8 cellular contexts compared by ENCODE assay signal in the genomic region with DNA sequence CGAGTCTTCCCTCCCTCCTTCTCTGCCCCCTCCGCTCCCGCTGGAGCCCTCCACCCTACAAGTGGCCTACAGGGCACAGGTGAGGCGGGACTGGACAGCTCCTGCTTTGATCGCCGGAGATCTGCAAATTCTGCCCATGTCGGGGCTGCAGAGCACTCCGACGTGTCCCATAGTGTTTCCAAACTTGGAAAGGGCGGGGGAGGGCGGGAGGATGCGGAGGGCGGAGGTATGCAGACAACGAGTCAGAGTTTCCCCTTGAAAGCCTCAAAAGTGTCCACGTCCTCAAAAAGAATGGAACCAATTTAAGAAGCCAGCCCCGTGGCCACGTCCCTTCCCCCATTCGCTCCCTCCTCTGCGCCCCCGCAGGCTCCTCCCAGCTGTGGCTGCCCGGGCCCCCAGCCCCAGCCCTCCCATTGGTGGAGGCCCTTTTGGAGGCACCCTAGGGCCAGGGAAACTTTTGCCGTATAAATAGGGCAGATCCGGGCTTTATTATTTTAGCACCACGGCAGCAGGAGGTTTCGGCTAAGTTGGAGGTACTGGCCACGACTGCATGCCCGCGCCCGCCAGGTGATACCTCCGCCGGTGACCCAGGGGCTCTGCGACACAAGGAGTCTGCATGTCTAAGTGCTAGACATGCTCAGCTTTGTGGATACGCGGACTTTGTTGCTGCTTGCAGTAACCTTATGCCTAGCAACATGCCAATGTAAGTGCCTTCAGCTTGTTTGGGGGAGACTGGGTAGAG. TPM values are rescaled to one million over a fixed set of nuclear protein-coding genes. Genes with fewer than 3 reads are reported as not detected.
A peak's percentile ranks its signal among the peaks of the same experiment; 100 is the strongest.
DNase-seq lines count a peak whose midpoint lies in the region; ATAC-seq and TF ChIP-seq lines count a peak whose summit lies in the region.

A gene (plus strand): TSS at position 497 of the 742 bp plus-strand sequence. CDS start 137 bp downstream, at position 634.

- H3K36me3 Mint-ChIP-seq in GM23338 (ENCODE audit: low read depth) = no peaks in the 10 kb centered on the region
- no peaks in the 10 kb centered on the region for H3K36me3 Mint-ChIP-seq in activated naive CD8-positive, alpha-beta T cell treated with anti-CD3 and anti-CD28 coated beads, Interleukin-2, amount 10 ng/mL, durations not matched to agents 7 days and 5 days
- no peaks in the 10 kb centered on the region for H3K36me3 Mint-ChIP-seq in progenitor cell of endocrine pancreas (ENCODE audit: insufficient read depth)

- H3K27ac ChIP-seq in AG04450 (ENCODE audit: low read depth, low read length) (peak within 1 kb of the TSS; percentile 98), GM23338 (ENCODE audit: low read depth) (no peak within 1 kb of the TSS)

- peaks cover 7% of the 10 kb centered on the region; the same call in 1 of the 2 replicates for H3K36me3 ChIP-seq in GM23338 (ENCODE audit: insufficient read depth)

- H4K20me1 ChIP-seq in GM23338 (replicated peaks; ENCODE audit: insufficient read depth) = no peaks in the 10 kb centered on the region

- POLR2A ChIA-PET in AG04450 (lab: Yijun Ruan, JAX) = interaction anchor here (0.6 to 13.1 kb wide), 25 partner anchors 8 to 472 kb away, joined by 3 to 450 read pairs (median 5); no protein-coding TSS in a partner anchor
- POLR2A ChIA-PET in activated naive CD8-positive, alpha-beta T cell treated with anti-CD3 and anti-CD28 coated beads, Interleukin-2, amount 10 ng/mL, durations not matched to agents 7 days and 5 days (lab: Charles Lee) = no interaction called here

- no peaks in the 10 kb centered on the region for H3F3A ChIP-seq in GM23338 (replicated peaks; ENCODE audit: low read depth)

- H3K9me3 Mint-ChIP-seq in GM23338 (no peaks in the 10 kb centered on the region), progenitor cell of endocrine pancreas (ENCODE audit: low read depth) (no peaks in the 10 kb centered on the region)
- H3K9me3 Mint-ChIP-seq in activated naive CD8-positive, alpha-beta T cell treated with anti-CD3 and anti-CD28 coated beads, Interleukin-2, amount 10 ng/mL, durations not matched to agents 7 days and 5 days = no peaks in the 10 kb centered on the region

- H3K27ac Mint-ChIP-seq in GM23338 (peak within 1 kb of the TSS; percentile 80; the same call in 1 of the 2 replicates), progenitor cell of endocrine pancreas (no peak within 1 kb of the TSS)
- no peak within 1 kb of the TSS for H3K27ac Mint-ChIP-seq in activated naive CD8-positive, alpha-beta T cell treated with anti-CD3 and anti-CD28 coated beads, Interleukin-2, amount 10 ng/mL, durations not matched to agents 7 days and 5 days

- H3K27me3 Mint-ChIP-seq in GM23338 (ENCODE audit: insufficient read depth, low read depth, poor library complexity) (peaks cover 16% of the 10 kb centered on the region), progenitor cell of endocrine pancreas (peaks cover 20% of the 10 kb centered on the region)
- H3K27me3 Mint-ChIP-seq in activated naive CD8-positive, alpha-beta T cell treated with anti-CD3 and anti-CD28 coated beads, Interleukin-2, amount 10 ng/mL, durations not matched to agents 7 days and 5 days = peaks cover 3% of the 10 kb centered on the region

- DNase-seq in AG04450 (ENCODE audit: low read depth, low spot score) (peak; percentile 98), GM23338 (ENCODE audit: low spot score) (peak; percentile 78), cardiac septum (ENCODE audit: low spot score) (no peak), progenitor cell of endocrine pancreas (ENCODE audit: low spot score, unreplicated experiment) (peak; percentile 31), NCI-H526 treated with DMSO at 0.1 percent for 48 hours (lab: John Stamatoyannopoulos, UW) (no peak)
- DNase-seq in activated naive CD8-positive, alpha-beta T cell treated with anti-CD3 and anti-CD28 coated beads, Interleukin-2, amount 10 ng/mL, durations not matched to agents 7 days and 5 days = peak; percentile 37
- DNase-seq in stimulated activated CD4-positive, alpha-beta T cell treated with anti-CD3 and anti-CD28 coated beads, Interleukin-4, amount 100 ng/mL, for 24 hours = no peak

- intact Hi-C loops in cardiac septum (cut with DNase I) = loop anchor here (2.0 kb wide), 1 partner anchor 98 kb away; no protein-coding TSS in a partner anchor

- H3K4me3 Mint-ChIP-seq in GM23338 (peak within 1 kb of the TSS; percentile 88), progenitor cell of endocrine pancreas (ENCODE audit: low read depth) (peak within 1 kb of the TSS; percentile 75)
- peak within 1 kb of the TSS; percentile 71 for H3K4me3 Mint-ChIP-seq in activated naive CD8-positive, alpha-beta T cell treated with anti-CD3 and anti-CD28 coated beads, Interleukin-2, amount 10 ng/mL, durations not matched to agents 7 days and 5 days

- no peaks in the 10 kb centered on the region for H3K9me3 ChIP-seq in AG04450 (ENCODE audit: control insufficient read depth, insufficient read depth, low read length)

- H2AFZ ChIP-seq in GM23338 = peak within 1 kb of the TSS; percentile 80

- H3K4me1 Mint-ChIP-seq in GM23338 = peaks cover 45% of the 10 kb centered on the region
- H3K4me1 Mint-ChIP-seq in activated naive CD8-positive, alpha-beta T cell treated with anti-CD3 and anti-CD28 coated beads, Interleukin-2, amount 10 ng/mL, durations not matched to agents 7 days and 5 days = peaks cover 14% of the 10 kb centered on the region
- peaks cover 9% of the 10 kb centered on the region for H3K4me1 Mint-ChIP-seq in progenitor cell of endocrine pancreas (ENCODE audit: low read depth)

- ATAC-seq in GM23338 (peak; percentile 64), HG02884 (IDR thresholded peaks at IDR 0.05; ENCODE audit: unreplicated experiment) (no peak)
- ATAC-seq in activated naive CD8-positive, alpha-beta T cell treated with anti-CD3 and anti-CD28 coated beads, Interleukin-2, amount 10 ng/mL, durations not matched to agents 7 days and 5 days (ENCODE audit: low read depth) = peak; percentile 44

- H3K27me3 ChIP-seq in AG04450 (ENCODE audit: control insufficient read depth, insufficient read depth, low read length) (no peaks in the 10 kb centered on the region), GM23338 (ENCODE audit: insufficient read depth) (peaks cover 4% of the 10 kb centered on the region; the same call in 1 of the 2 replicates)

- H3K4me1 ChIP-seq in GM23338 (ENCODE audit: insufficient read depth) = peaks cover 23% of the 10 kb centered on the region

- no peaks in the 10 kb centered on the region for H3K79me2 ChIP-seq in GM23338 (replicated peaks; ENCODE audit: insufficient read depth)

- H3K9me2 ChIP-seq in GM23338 (ENCODE audit: insufficient read depth) = no peaks in the 10 kb centered on the region

- CTCF ChIA-PET in AG04450 (lab: Charles Lee) = interaction anchor here (0.7 to 12.0 kb wide), 17 partner anchors 7 to 473 kb away, joined by 3 to 482 read pairs (median 5); a partner anchor contains a TSS

- TF ChIP-seq CTCF in AG04450 (IDR thresholded peaks at IDR 0.05; ENCODE audit: low read depth, low read length) = no peak
- no peak for TF ChIP-seq CTCF in GM23338 (conservative IDR thresholded peaks at IDR 0.05; ENCODE audit: low read depth in 2 of 2)
- TF ChIP-seq CTCF in progenitor cell of endocrine pancreas (IDR thresholded peaks at IDR 0.05; ENCODE audit: unreplicated experiment) = no peak

- peak within 1 kb of the TSS; percentile 86 for H3K4me2 ChIP-seq in GM23338

- H3K4me3 ChIP-seq in AG04450 (ENCODE audit: low read depth, low read length) (peak within 1 kb of the TSS; percentile 96), GM23338 (peak within 1 kb of the TSS; percentile 80)

TF ChIP-seq in GM23338, 12 proteins besides CTCF, POLR2A, EP300 and RAD21:
- TF ChIP-seq, protein P1, sequence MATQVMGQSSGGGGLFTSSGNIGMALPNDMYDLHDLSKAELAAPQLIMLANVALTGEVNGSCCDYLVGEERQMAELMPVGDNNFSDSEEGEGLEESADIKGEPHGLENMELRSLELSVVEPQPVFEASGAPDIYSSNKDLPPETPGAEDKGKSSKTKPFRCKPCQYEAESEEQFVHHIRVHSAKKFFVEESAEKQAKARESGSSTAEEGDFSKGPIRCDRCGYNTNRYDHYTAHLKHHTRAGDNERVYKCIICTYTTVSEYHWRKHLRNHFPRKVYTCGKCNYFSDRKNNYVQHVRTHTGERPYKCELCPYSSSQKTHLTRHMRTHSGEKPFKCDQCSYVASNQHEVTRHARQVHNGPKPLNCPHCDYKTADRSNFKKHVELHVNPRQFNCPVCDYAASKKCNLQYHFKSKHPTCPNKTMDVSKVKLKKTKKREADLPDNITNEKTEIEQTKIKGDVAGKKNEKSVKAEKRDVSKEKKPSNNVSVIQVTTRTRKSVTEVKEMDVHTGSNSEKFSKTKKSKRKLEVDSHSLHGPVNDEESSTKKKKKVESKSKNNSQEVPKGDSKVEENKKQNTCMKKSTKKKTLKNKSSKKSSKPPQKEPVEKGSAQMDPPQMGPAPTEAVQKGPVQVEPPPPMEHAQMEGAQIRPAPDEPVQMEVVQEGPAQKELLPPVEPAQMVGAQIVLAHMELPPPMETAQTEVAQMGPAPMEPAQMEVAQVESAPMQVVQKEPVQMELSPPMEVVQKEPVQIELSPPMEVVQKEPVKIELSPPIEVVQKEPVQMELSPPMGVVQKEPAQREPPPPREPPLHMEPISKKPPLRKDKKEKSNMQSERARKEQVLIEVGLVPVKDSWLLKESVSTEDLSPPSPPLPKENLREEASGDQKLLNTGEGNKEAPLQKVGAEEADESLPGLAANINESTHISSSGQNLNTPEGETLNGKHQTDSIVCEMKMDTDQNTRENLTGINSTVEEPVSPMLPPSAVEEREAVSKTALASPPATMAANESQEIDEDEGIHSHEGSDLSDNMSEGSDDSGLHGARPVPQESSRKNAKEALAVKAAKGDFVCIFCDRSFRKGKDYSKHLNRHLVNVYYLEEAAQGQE (IDR thresholded peaks at IDR 0.05; ENCODE audit: unreplicated experiment) = peak; percentile 72
- TF ChIP-seq STAT1 (IDR thresholded peaks at IDR 0.05; ENCODE audit: unreplicated experiment) = no peak

RNA-seq across cellular contexts. Expression of the gene that starts here (rescaled TPM):
- polyA plus RNA-seq in AG04450 (2011; rRNA removed) (4,545 and 4,815 TPM in 2 replicates), GM23338 (2016; fragmentation: Nextera tagmentation; extraction: Ambion mirVana) (32.0 and 34.6 TPM in 2 replicates)
- polyA minus RNA-seq in AG04450 (2011; rRNA and poly(A)+ RNA removed) = 1,782 and 1,823 TPM in 2 replicates
- total RNA-seq in GM23338 (2014; rRNA removed; shearing (Covaris generic)) = 61.6 and 67.0 TPM in 2 replicates
- under 1 TPM; 0.23 to 0.47 TPM for total RNA-seq in activated naive CD8-positive, alpha-beta T cell treated with anti-CD3 and anti-CD28 coated beads, Interleukin-2, amount 10 ng/mL, durations not matched to agents 7 days and 5 days
- total RNA-seq in cardiac septum (170 TPM), progenitor cell of endocrine pancreas (14.8 and 26.2 TPM in 2 replicates)

Comparison
In these comparisons a context has a peak if more than half of its experiments do, and no peak if none do; other contexts are left out.
1. RNA of the gene that starts here (total RNA-seq): 170 TPM in cardiac septum (single experiment), 61.6 to 67.0 TPM in GM23338 and 14.8 to 26.2 TPM in progenitor cell of endocrine pancreas; 0.23 to 0.47 TPM in activated naive CD8-positive, alpha-beta T cell treated with anti-CD3 and anti-CD28 coated beads, Interleukin-2, amount 10 ng/mL, durations not matched to agents 7 days and 5 days; every median in the first group is over 10 times any median in the second.
2. RNA of the gene that starts here (polyA plus RNA-seq): 4,545 to 4,815 TPM in AG04450; 32.0 to 34.6 TPM in GM23338; every median in the first group is over 100 times any median in the second.
3. Peak in DNase-seq and ATAC-seq in activated naive CD8-positive, alpha-beta T cell treated with anti-CD3 and anti-CD28 coated beads, Interleukin-2, amount 10 ng/mL, durations not matched to agents 7 days and 5 days; RNA of the gene not detected or under 1 TPM.
4. DNase-seq: peak in AG04450 (single experiment), GM23338 (single experiment) and progenitor cell of endocrine pancreas (single experiment); none in cardiac septum (single experiment), NCI-H526 treated with DMSO at 0.1 percent for 48 hours (single experiment) and stimulated activated CD4-positive, alpha-beta T cell treated with anti-CD3 and anti-CD28 coated beads, Interleukin-4, amount 100 ng/mL, for 24 hours (single experiment).
5. Peak in every context shown above with its lines, with median percentiles within 50 percentile points of each other: H3K4me3 Mint-ChIP-seq.